ENCODE assay signal across 8 cellular contexts in the genomic region with DNA sequence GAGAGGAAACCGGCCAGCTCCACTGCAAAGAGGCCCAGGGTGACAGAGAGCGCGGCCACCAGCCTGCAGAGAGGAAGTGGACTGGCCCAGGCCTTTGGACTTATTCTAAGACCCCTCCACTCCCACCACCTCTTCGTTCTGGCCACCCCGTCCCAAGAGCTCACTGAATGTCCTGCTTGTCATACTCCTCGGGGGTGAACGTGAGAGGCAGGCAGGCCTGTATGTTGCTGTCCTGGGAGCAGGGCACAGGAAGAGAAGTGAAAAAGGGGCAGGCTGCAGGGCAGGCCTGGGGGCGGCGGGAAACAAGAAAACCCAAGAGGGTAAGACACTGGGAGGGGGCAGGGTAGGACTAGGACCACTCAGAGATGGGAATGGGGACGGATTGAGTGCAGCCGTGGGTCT. TPM values are rescaled to one million over a fixed set of nuclear protein-coding genes. Genes with fewer than 3 reads are reported as not detected.
DNase-seq lines count a peak whose midpoint lies in the region; ATAC-seq lines count a peak whose summit lies in the region.

No MANE protein-coding gene starts in this region.

- peak overlapping the region; percentile 91 for H3K4me2 ChIP-seq in neuronal stem cell (ENCODE audit: insufficient read depth, low read length, poor library complexity, severe bottlenecking)

- intact Hi-C loops in activated naive CD4-positive, alpha-beta T cell treated with anti-CD3 and anti-CD28 coated beads for 36 hours (cut with micrococcal nuclease), result no loop called here

- H3K14ac ChIP-seq in neuronal stem cell (ENCODE audit: low read length), result peak overlapping the region; percentile 63

- H3K4me3 ChIP-seq in SJCRH30 (peak overlapping the region; percentile 69), esophagus (ENCODE audit: low read depth in 1 of 2, low read length in 2 of 2) (peak overlapping the region; percentile 75 to 76), neuronal stem cell (ENCODE audit: low read length in 2 of 2) (peak overlapping the region; percentile 89 to 90)

- H3K27ac ChIP-seq in SJCRH30 (peak overlapping the region; percentile 60; the same call in 1 of the 2 replicates), esophagus (ENCODE audit: low read depth in 2 of 2, low read length in 1 of 2) (peak overlapping the region; percentile 39 to 77), neuronal stem cell (replicated peaks; ENCODE audit: low read length) (peak overlapping the region; percentile 71)

- H3K36me3 ChIP-seq in SJCRH30 (no peaks in the 10 kb centered on the region), esophagus (ENCODE audit: control insufficient read depth in 2 of 2, insufficient read depth in 2 of 2, low read length in 1 of 2) (no peaks in the 10 kb centered on the region), neuronal stem cell (replicated peaks in 1 of 2; ENCODE audit: control insufficient read depth in 2 of 2, insufficient read depth in 2 of 2, low read length in 2 of 2) (no peaks in the 10 kb centered on the region)

- H3K79me1 ChIP-seq in neuronal stem cell (ENCODE audit: low read depth, low read length), result peaks cover 2% of the 10 kb centered on the region

- H2AFZ ChIP-seq in neuronal stem cell (ENCODE audit: low read length), result peak overlapping the region; percentile 88

- peaks cover 4% of the 10 kb centered on the region for H3K36me3 Mint-ChIP-seq in activated naive CD4-positive, alpha-beta T cell treated with anti-CD3 and anti-CD28 coated beads for 36 hours (ENCODE audit: low read depth)

- peak overlapping the region; percentile 82 for H2BK5ac ChIP-seq in neuronal stem cell (ENCODE audit: low read length)

- DNase-seq in activated naive CD4-positive, alpha-beta T cell treated with anti-CD3 and anti-CD28 coated beads for 36 hours, result peak; percentile 38
- no peak for DNase-seq in activated naive CD4-positive, alpha-beta T cell treated with Interleukin-2 at 50 U/mL for 16 hours
- DNase-seq in SJCRH30 (peak; percentile 40 to 45), neuronal stem cell (ENCODE audit: low spot score) (peak; percentile 24), NCI-H524 treated with DMSO at 0.1 percent for 48 hours (lab: John Stamatoyannopoulos, UW) (no peak)

- no peak overlapping the region for H4K8ac ChIP-seq in neuronal stem cell (ENCODE audit: low read depth, low read length)

- H3K9ac ChIP-seq in neuronal stem cell (ENCODE audit: low read depth, low read length, poor library complexity), result peak overlapping the region; percentile 92

- H3K27ac Mint-ChIP-seq in activated naive CD4-positive, alpha-beta T cell treated with anti-CD3 and anti-CD28 coated beads for 36 hours, result peak overlapping the region; percentile 88

- no peaks in the 10 kb centered on the region for H3K27me3 ChIP-seq in SJCRH30
- H3K27me3 ChIP-seq in esophagus (ENCODE audit: control insufficient read depth in 1 of 2, insufficient read depth in 2 of 2, low read length in 2 of 2), result no peaks in the 10 kb centered on the region
- H3K27me3 ChIP-seq in neuronal stem cell (ENCODE audit: control insufficient read depth in 3 of 3, insufficient read depth in 3 of 3, low read depth in 1 of 3, low read length in 3 of 3), result no peaks in the 10 kb centered on the region

- peaks cover 37% of the 10 kb centered on the region for H3K4me1 Mint-ChIP-seq in activated naive CD4-positive, alpha-beta T cell treated with anti-CD3 and anti-CD28 coated beads for 36 hours (ENCODE audit: low read depth)

- no peak overlapping the region for H3K4ac ChIP-seq in neuronal stem cell (ENCODE audit: low read length)

- no peak overlapping the region for H2BK120ac ChIP-seq in neuronal stem cell (ENCODE audit: low read depth, low read length)

- H3K9me3 Mint-ChIP-seq in activated naive CD4-positive, alpha-beta T cell treated with anti-CD3 and anti-CD28 coated beads for 36 hours, result no peaks in the 10 kb centered on the region

- H2BK12ac ChIP-seq in neuronal stem cell (ENCODE audit: low read length), result peak overlapping the region; percentile 41

- H2BK15ac ChIP-seq in neuronal stem cell (ENCODE audit: low read length), result peak overlapping the region; percentile 96

- H3K18ac ChIP-seq in neuronal stem cell (ENCODE audit: low read length), result peak overlapping the region; percentile 3

- ATAC-seq in HG02623 (IDR thresholded peaks at IDR 0.05; ENCODE audit: unreplicated experiment) (no peak), GM19467 (IDR thresholded peaks at IDR 0.05; ENCODE audit: unreplicated experiment) (no peak)

- H3K27me3 Mint-ChIP-seq in activated naive CD4-positive, alpha-beta T cell treated with anti-CD3 and anti-CD28 coated beads for 36 hours (ENCODE audit: low read depth), result peaks cover 4% of the 10 kb centered on the region

- 7 to 11% methylated on average over 11 of the region's 11 CpGs for WGBS in esophagus, 2 donors
- WGBS in neuronal stem cell (ENCODE audit: extremely low coverage in 2 of 2, insufficient read length in 2 of 2, insufficient replicate concordance in 1 of 2), 2 donors, result no CpG with 5 or more reads among the region's 11 CpGs

- peak overlapping the region; percentile 3 for H2AK5ac ChIP-seq in neuronal stem cell (ENCODE audit: low read depth, low read length)

- H3K4me3 Mint-ChIP-seq in activated naive CD4-positive, alpha-beta T cell treated with anti-CD3 and anti-CD28 coated beads for 36 hours, result peak overlapping the region; percentile 93

- no peak overlapping the region for H4K91ac ChIP-seq in neuronal stem cell (ENCODE audit: low read depth, low read length, poor library complexity)

- H3K23ac ChIP-seq in neuronal stem cell (ENCODE audit: low read depth, low read length, poor library complexity), result peak overlapping the region; percentile 98

- H3K9me3 ChIP-seq in SJCRH30 (replicated peaks) (no peaks in the 10 kb centered on the region), esophagus (ENCODE audit: control insufficient read depth in 2 of 2, insufficient read depth in 1 of 2, low read depth in 1 of 2, low read length in 1 of 2) (no peaks in the 10 kb centered on the region), neuronal stem cell (replicated peaks in 1 of 2; ENCODE audit: control insufficient read depth in 2 of 2, insufficient read depth in 1 of 2, low read depth in 1 of 2, low read length in 2 of 2) (no peaks in the 10 kb centered on the region)

- CTCF ChIA-PET in activated naive CD4-positive, alpha-beta T cell treated with anti-CD3 and anti-CD28 coated beads for 36 hours (lab: Charles Lee), result interaction anchor here (0.6 to 0.8 kb wide), 2 partner anchors 9 to 43 kb away, joined by 3 read pairs; no protein-coding TSS in a partner anchor

- H3K4me1 ChIP-seq in SJCRH30, result no peaks in the 10 kb centered on the region
- H3K4me1 ChIP-seq in esophagus (ENCODE audit: control insufficient read depth in 2 of 2, insufficient read depth in 2 of 2, low read length in 1 of 2), result peaks cover 4 to 17% of the 10 kb centered on the region in 2 donors
- H3K4me1 ChIP-seq in neuronal stem cell (ENCODE audit: control insufficient read depth in 2 of 2, insufficient read depth in 1 of 2, low read depth in 1 of 2, low read length in 2 of 2), result peaks cover 18 to 20% of the 10 kb centered on the region in 2 donors

RNA-seq across cellular contexts. Expression of a gene that starts 0.4 kb away (rescaled TPM):
- 10 to 100 TPM; 27.6 to 31.5 TPM for total RNA-seq in activated naive CD4-positive, alpha-beta T cell treated with anti-CD3 and anti-CD28 coated beads for 36 hours
- 13.0 and 19.8 TPM in 2 replicates for total RNA-seq in SJCRH30 (2014; rRNA removed; shearing (Covaris generic))
- polyA plus RNA-seq in esophagus, result 1 to 10 TPM; 5.6 to 8.9 TPM
- polyA plus RNA-seq in neuronal stem cell (2013, experiment 1 of 2), result 14.8 TPM
- polyA plus RNA-seq in neuronal stem cell (2013, experiment 2 of 2), result 15.2 TPM

RNA-seq across cellular contexts. Expression of a gene that starts 13.0 kb away (rescaled TPM):
- 10 to 100 TPM; 33.3 to 35.8 TPM for total RNA-seq in activated naive CD4-positive, alpha-beta T cell treated with anti-CD3 and anti-CD28 coated beads for 36 hours
- 6.1 and 7.9 TPM in 2 replicates for total RNA-seq in SJCRH30 (2014; rRNA removed; shearing (Covaris generic))
- 10 to 100 TPM; 21.9 to 22.4 TPM for polyA plus RNA-seq in esophagus
- polyA plus RNA-seq in neuronal stem cell (2013, experiment 1 of 2), result 47.3 TPM
- polyA plus RNA-seq in neuronal stem cell (2013, experiment 2 of 2), result 45.3 TPM

RNA-seq across cellular contexts. Expression of a gene that starts 14.2 kb away (rescaled TPM):
- 1 to 10 TPM; 4.0 to 4.3 TPM for total RNA-seq in activated naive CD4-positive, alpha-beta T cell treated with anti-CD3 and anti-CD28 coated beads for 36 hours
- 1.9 and 2.2 TPM in 2 replicates for total RNA-seq in SJCRH30 (2014; rRNA removed; shearing (Covaris generic))
- 1 to 10 TPM; 3.3 to 8.2 TPM for polyA plus RNA-seq in esophagus
- 1.8 TPM for polyA plus RNA-seq in neuronal stem cell (2013, experiment 1 of 2)
- 1.7 TPM for polyA plus RNA-seq in neuronal stem cell (2013, experiment 2 of 2)

RNA-seq across cellular contexts. Expression of a gene that starts 23.6 kb away (rescaled TPM):
- 10 to 100 TPM; 62.2 to 73.3 TPM for total RNA-seq in activated naive CD4-positive, alpha-beta T cell treated with anti-CD3 and anti-CD28 coated beads for 36 hours
- 9.3 and 13.5 TPM in 2 replicates for total RNA-seq in SJCRH30 (2014; rRNA removed; shearing (Covaris generic))
- polyA plus RNA-seq in esophagus, result 10 to 100 TPM; 44.7 to 85.2 TPM
- polyA plus RNA-seq in neuronal stem cell (2013, experiment 1 of 2), result 17.0 TPM
- polyA plus RNA-seq in neuronal stem cell (2013, experiment 2 of 2), result 18.7 TPM

RNA-seq across cellular contexts. Expression of a gene that starts 34.6 kb away (rescaled TPM):
- total RNA-seq in activated naive CD4-positive, alpha-beta T cell treated with anti-CD3 and anti-CD28 coated beads for 36 hours, result 100 to 1,000 TPM; 243 TPM
- 108 and 113 TPM in 2 replicates for total RNA-seq in SJCRH30 (2014; rRNA removed; shearing (Covaris generic))
- 10 to 100 TPM; 25.3 to 28.3 TPM for polyA plus RNA-seq in esophagus
- 213 TPM for polyA plus RNA-seq in neuronal stem cell (2013, experiment 1 of 2)
- polyA plus RNA-seq in neuronal stem cell (2013, experiment 2 of 2), result 209 TPM

Comparison
In these comparisons a context has a peak if more than half of its experiments do, and no peak if none do; other contexts are left out.
1. DNase-seq: peak in activated naive CD4-positive, alpha-beta T cell treated with anti-CD3 and anti-CD28 coated beads for 36 hours (single experiment), SJCRH30 (2 of 2) and neuronal stem cell (single experiment); none in activated naive CD4-positive, alpha-beta T cell treated with Interleukin-2 at 50 U/mL for 16 hours (single experiment) and NCI-H524 treated with DMSO at 0.1 percent for 48 hours (single experiment).
2. Peak in every context shown above with its lines, with median percentiles within 50 percentile points of each other: H3K27ac ChIP-seq and H3K4me3 ChIP-seq.